In genomic region chr6:163137504-163137903, GRCh38 we compare ENCODE assay signal across 30 cellular contexts.
"Had no signal": no experiment of that assay in that cellular context is flagged by ENCODE, and none has a peak within 500 bp of the region (broad histone marks: within the 10 kb centered on the region; RNA-seq: fewer than 3 reads in every experiment).

No MANE protein-coding gene starts in this region.

- H3K4me3 Mint-ChIP-seq: activated CD4-positive, alpha-beta memory T cell treated with anti-CD3 and anti-CD28 coated beads, Interleukin-2, amount 10 ng/mL, durations not matched to agents 7 days and 5 days; activated CD4-positive, alpha-beta T cell treated with anti-CD3 and anti-CD28 coated beads, Interleukin-2, amount 10 ng/mL, durations not matched to agents 24 days and 14 days; activated naive CD4-positive, alpha-beta T cell treated with anti-CD3 and anti-CD28 coated beads, Interleukin-2, amount 10 ng/mL, durations not matched to agents 7 days and 5 days; activated T-cell treated with anti-CD3 and anti-CD28 coated beads, Interleukin-2, amount 50 U/mL, for 24 hours; effector memory CD8-positive, alpha-beta T cell; mesothelial cell of epicardium; naive thymus-derived CD4-positive, alpha-beta T cell; stimulated activated naive B cell treated with anti-CD40 and anti-IgM and Interleukin-4, amounts not matched to agents 10 μg/mL and 1 μg/mL and 100 μg/mL, for 72 hours; T-helper 1 cell treated with Interleukin-12 subunit alpha and Interleukin-12 subunit beta and Interleukin-4 antibody, amounts not matched to agents 30 μg/mL and 1 μg/mL, for 36 hours had no signal

- H3K4me1 Mint-ChIP-seq: activated CD4-positive, alpha-beta memory T cell treated with anti-CD3 and anti-CD28 coated beads, Interleukin-2, amount 10 ng/mL, durations not matched to agents 7 days and 5 days; activated CD4-positive, alpha-beta T cell treated with anti-CD3 and anti-CD28 coated beads, Interleukin-2, amount 10 ng/mL, durations not matched to agents 24 days and 14 days; activated naive CD4-positive, alpha-beta T cell treated with anti-CD3 and anti-CD28 coated beads, Interleukin-2, amount 10 ng/mL, durations not matched to agents 7 days and 5 days; mesothelial cell of epicardium; stimulated activated naive B cell treated with anti-CD40 and anti-IgM and Interleukin-4, amounts not matched to agents 10 μg/mL and 1 μg/mL and 100 μg/mL, for 72 hours had no signal

- DNase-seq: activated CD4-positive, alpha-beta memory T cell treated with anti-CD3 and anti-CD28 coated beads, Interleukin-2, amount 10 ng/mL, durations not matched to agents 7 days and 5 days; activated CD4-positive, alpha-beta T cell treated with anti-CD3 and anti-CD28 coated beads, Interleukin-2, amount 10 ng/mL, durations not matched to agents 24 days and 14 days; activated CD8-positive, alpha-beta memory T cell treated with anti-CD3 and anti-CD28 coated beads, Interleukin-2, amount 50 U/mL, for 48 hours; activated gamma-delta T cell; activated naive CD4-positive, alpha-beta T cell treated with anti-CD3 and anti-CD28 coated beads, Interleukin-2, amount 10 ng/mL, durations not matched to agents 7 days and 5 days; activated T-cell treated with anti-CD3 and anti-CD28 coated beads, Interleukin-2, amount 50 U/mL, for 24 hours; amniotic stem cell; cerebellar nuclear complex; effector memory CD8-positive, alpha-beta T cell; erythroblast; gastrocnemius medialis; left colon; mammary epithelial cell; naive thymus-derived CD4-positive, alpha-beta T cell; psoas muscle; stimulated activated CD4-positive, alpha-beta T cell treated with anti-CD3 and anti-CD28 coated beads, Interleukin-1b, Interleukin-23, amount 100 ng/mL, for 48 hours; stimulated activated naive B cell treated with anti-CD40 and anti-IgM and Interleukin-4, amounts not matched to agents 10 μg/mL and 1 μg/mL and 100 μg/mL, for 72 hours; stomach; SW 1271; T-helper 9 cell; testis; transverse colon; WERI-Rb-1 had no signal

- H3K4me2 ChIP-seq: smooth muscle cell had no signal

- H3K27me3 Mint-ChIP-seq: activated CD4-positive, alpha-beta memory T cell treated with anti-CD3 and anti-CD28 coated beads, Interleukin-2, amount 10 ng/mL, durations not matched to agents 7 days and 5 days; activated CD4-positive, alpha-beta T cell treated with anti-CD3 and anti-CD28 coated beads, Interleukin-2, amount 10 ng/mL, durations not matched to agents 24 days and 14 days; activated naive CD4-positive, alpha-beta T cell treated with anti-CD3 and anti-CD28 coated beads, Interleukin-2, amount 10 ng/mL, durations not matched to agents 7 days and 5 days; stimulated activated naive B cell treated with anti-CD40 and anti-IgM and Interleukin-4, amounts not matched to agents 10 μg/mL and 1 μg/mL and 100 μg/mL, for 72 hours had no signal

- H3K27ac Mint-ChIP-seq: activated CD4-positive, alpha-beta memory T cell treated with anti-CD3 and anti-CD28 coated beads, Interleukin-2, amount 10 ng/mL, durations not matched to agents 7 days and 5 days; activated CD4-positive, alpha-beta T cell treated with anti-CD3 and anti-CD28 coated beads, Interleukin-2, amount 10 ng/mL, durations not matched to agents 24 days and 14 days; activated naive CD4-positive, alpha-beta T cell treated with anti-CD3 and anti-CD28 coated beads, Interleukin-2, amount 10 ng/mL, durations not matched to agents 7 days and 5 days; activated T-cell treated with anti-CD3 and anti-CD28 coated beads, Interleukin-2, amount 50 U/mL, for 24 hours; effector memory CD8-positive, alpha-beta T cell; mesothelial cell of epicardium; naive thymus-derived CD4-positive, alpha-beta T cell; stimulated activated naive B cell treated with anti-CD40 and anti-IgM and Interleukin-4, amounts not matched to agents 10 μg/mL and 1 μg/mL and 100 μg/mL, for 72 hours; T-helper 1 cell treated with Interleukin-12 subunit alpha and Interleukin-12 subunit beta and Interleukin-4 antibody, amounts not matched to agents 30 μg/mL and 1 μg/mL, for 36 hours had no signal

- H3K36me3 Mint-ChIP-seq: activated naive CD4-positive, alpha-beta T cell treated with anti-CD3 and anti-CD28 coated beads, Interleukin-2, amount 10 ng/mL, durations not matched to agents 7 days and 5 days; mesothelial cell of epicardium; naive thymus-derived CD4-positive, alpha-beta T cell; stimulated activated naive B cell treated with anti-CD40 and anti-IgM and Interleukin-4, amounts not matched to agents 10 μg/mL and 1 μg/mL and 100 μg/mL, for 72 hours had no signal

- H2AFZ ChIP-seq: parathyroid adenoma had no signal

- H3K36me3 ChIP-seq: gastrocnemius medialis, right atrium auricular region, stomach, transverse colon, WERI-Rb-1 had no signal

- H3K79me2 ChIP-seq: parathyroid adenoma had no signal

- H3K27ac ChIP-seq: coronary artery, gastrocnemius medialis, parathyroid adenoma, psoas muscle, right atrium auricular region, stomach, testis, transverse colon, WERI-Rb-1 had no signal

- H3K27me3 ChIP-seq: gastrocnemius medialis, right atrium auricular region, stomach, testis, transverse colon had no signal

- H3K4me3 ChIP-seq: coronary artery, gastrocnemius medialis, psoas muscle, right atrium auricular region, smooth muscle cell, stomach, testis, transverse colon had no signal

- H3K4me1 ChIP-seq: gastrocnemius medialis, parathyroid adenoma, psoas muscle, right atrium auricular region, stomach, testis, transverse colon had no signal

- ATAC-seq: activated CD4-positive, CD25-positive, alpha-beta regulatory T cell treated with anti-CD3 and anti-CD28 coated beads, Interleukin-2, amount 50 U/mL, for 24 hours; effector memory CD8-positive, alpha-beta T cell; gastrocnemius medialis; left colon; naive thymus-derived CD4-positive, alpha-beta T cell; psoas muscle; stimulated activated naive B cell treated with anti-CD40 and anti-IgM and Interleukin-4, amounts not matched to agents 10 μg/mL and 1 μg/mL and 100 μg/mL, for 72 hours had no signal

- H3K9me3 Mint-ChIP-seq: activated CD4-positive, alpha-beta memory T cell treated with anti-CD3 and anti-CD28 coated beads, Interleukin-2, amount 10 ng/mL, durations not matched to agents 7 days and 5 days; activated CD4-positive, alpha-beta T cell treated with anti-CD3 and anti-CD28 coated beads, Interleukin-2, amount 10 ng/mL, durations not matched to agents 24 days and 14 days; activated naive CD4-positive, alpha-beta T cell treated with anti-CD3 and anti-CD28 coated beads, Interleukin-2, amount 10 ng/mL, durations not matched to agents 7 days and 5 days; activated T-cell treated with anti-CD3 and anti-CD28 coated beads, Interleukin-2, amount 50 U/mL, for 24 hours; T-helper 1 cell treated with Interleukin-12 subunit alpha and Interleukin-12 subunit beta and Interleukin-4 antibody, amounts not matched to agents 30 μg/mL and 1 μg/mL, for 36 hours had no signal
